2 cellular contexts compared by ENCODE assay signal in genomic region chr3:57810471-57811144, GRCh38.
TF ChIP-seq lines count a peak whose summit lies in the region.

No MANE protein-coding gene starts in this region.

TF ChIP-seq in K562, 482 proteins besides CTCF, POLR2A, EP300 and RAD21 (continues in another document):
- no peak for TF ChIP-seq BHLHE40 (IDR thresholded peaks at IDR 0.05; ENCODE audit: low read length)
- no peak for TF ChIP-seq ZBTB7A (IDR thresholded peaks at IDR 0.05; ENCODE audit: borderline replicate concordance, control insufficient read depth, low read depth, low read length)
- TF ChIP-seq, protein P1, sequence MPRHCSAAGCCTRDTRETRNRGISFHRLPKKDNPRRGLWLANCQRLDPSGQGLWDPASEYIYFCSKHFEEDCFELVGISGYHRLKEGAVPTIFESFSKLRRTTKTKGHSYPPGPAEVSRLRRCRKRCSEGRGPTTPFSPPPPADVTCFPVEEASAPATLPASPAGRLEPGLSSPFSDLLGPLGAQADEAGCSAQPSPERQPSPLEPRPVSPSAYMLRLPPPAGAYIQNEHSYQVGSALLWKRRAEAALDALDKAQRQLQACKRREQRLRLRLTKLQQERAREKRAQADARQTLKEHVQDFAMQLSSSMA (CRISPR knock-in tag; IDR thresholded peaks at IDR 0.05): no peak
- TF ChIP-seq KDM5B (IDR thresholded peaks at IDR 0.05; ENCODE audit: insufficient replicate concordance, low read depth, low read length): no peak
- TF ChIP-seq, protein P2, sequence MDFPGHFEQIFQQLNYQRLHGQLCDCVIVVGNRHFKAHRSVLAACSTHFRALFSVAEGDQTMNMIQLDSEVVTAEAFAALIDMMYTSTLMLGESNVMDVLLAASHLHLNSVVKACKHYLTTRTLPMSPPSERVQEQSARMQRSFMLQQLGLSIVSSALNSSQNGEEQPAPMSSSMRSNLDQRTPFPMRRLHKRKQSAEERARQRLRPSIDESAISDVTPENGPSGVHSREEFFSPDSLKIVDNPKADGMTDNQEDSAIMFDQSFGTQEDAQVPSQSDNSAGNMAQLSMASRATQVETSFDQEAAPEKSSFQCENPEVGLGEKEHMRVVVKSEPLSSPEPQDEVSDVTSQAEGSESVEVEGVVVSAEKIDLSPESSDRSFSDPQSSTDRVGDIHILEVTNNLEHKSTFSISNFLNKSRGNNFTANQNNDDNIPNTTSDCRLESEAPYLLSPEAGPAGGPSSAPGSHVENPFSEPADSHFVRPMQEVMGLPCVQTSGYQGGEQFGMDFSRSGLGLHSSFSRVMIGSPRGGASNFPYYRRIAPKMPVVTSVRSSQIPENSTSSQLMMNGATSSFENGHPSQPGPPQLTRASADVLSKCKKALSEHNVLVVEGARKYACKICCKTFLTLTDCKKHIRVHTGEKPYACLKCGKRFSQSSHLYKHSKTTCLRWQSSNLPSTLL (IDR thresholded peaks at IDR 0.05): no peak
- TF ChIP-seq MAX (CRISPR knock-in tag; IDR thresholded peaks at IDR 0.05): no peak
- no peak for TF ChIP-seq CCNT2 (IDR thresholded peaks at IDR 0.05; ENCODE audit: borderline replicate concordance, extremely low read depth, insufficient read length, low read depth, low read length)
- TF ChIP-seq RBFOX2 (IDR thresholded peaks at IDR 0.05; ENCODE audit: low read depth, low read length): no peak
- no peak for TF ChIP-seq ZFX (CRISPR knock-in tag; IDR thresholded peaks at IDR 0.05)
- TF ChIP-seq CTCFL (IDR thresholded peaks at IDR 0.05; ENCODE audit: borderline replicate concordance, insufficient read depth, low read depth, low read length, poor library complexity, severe bottlenecking): no peak
- no peak for TF ChIP-seq ZBTB11 (CRISPR knock-in tag; IDR thresholded peaks at IDR 0.05)
- TF ChIP-seq, protein P3, sequence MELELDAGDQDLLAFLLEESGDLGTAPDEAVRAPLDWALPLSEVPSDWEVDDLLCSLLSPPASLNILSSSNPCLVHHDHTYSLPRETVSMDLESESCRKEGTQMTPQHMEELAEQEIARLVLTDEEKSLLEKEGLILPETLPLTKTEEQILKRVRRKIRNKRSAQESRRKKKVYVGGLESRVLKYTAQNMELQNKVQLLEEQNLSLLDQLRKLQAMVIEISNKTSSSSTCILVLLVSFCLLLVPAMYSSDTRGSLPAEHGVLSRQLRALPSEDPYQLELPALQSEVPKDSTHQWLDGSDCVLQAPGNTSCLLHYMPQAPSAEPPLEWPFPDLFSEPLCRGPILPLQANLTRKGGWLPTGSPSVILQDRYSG (tag; conservative IDR thresholded peaks at IDR 0.05; ENCODE audit: low read depth): no peak
- no peak for TF ChIP-seq ZBTB9 (CRISPR knock-in tag; IDR thresholded peaks at IDR 0.05)
- no peak for TF ChIP-seq CBFA2T2 (conservative IDR thresholded peaks at IDR 0.05)

TF ChIP-seq in HepG2, 621 proteins besides CTCF, POLR2A, EP300 and RAD21 (continues in another document):
- TF ChIP-seq ZBTB4 (CRISPR knock-in tag; IDR thresholded peaks at IDR 0.05; ENCODE audit: borderline replicate concordance) (no peak), ZNF75D (CRISPR knock-in tag; IDR thresholded peaks at IDR 0.05; ENCODE audit: borderline replicate concordance) (no peak), IRF1 (CRISPR knock-in tag; IDR thresholded peaks at IDR 0.05; ENCODE audit: low read depth) (no peak), ZNF253 (CRISPR knock-in tag; IDR thresholded peaks at IDR 0.05; ENCODE audit: borderline replicate concordance) (no peak), RARA (CRISPR knock-in tag; IDR thresholded peaks at IDR 0.05) (peak; percentile 39; the same call in 1 of the 2 replicates), ZSCAN29 (CRISPR knock-in tag; conservative IDR thresholded peaks at IDR 0.05) (no peak), HDAC2 (CRISPR knock-in tag; IDR thresholded peaks at IDR 0.05) (peak; percentile 23; the same call in 1 of the 2 replicates), HNF4A (CRISPR knock-in tag; IDR thresholded peaks at IDR 0.05) (peak; percentile 77), BCL6 (CRISPR knock-in tag; IDR thresholded peaks at IDR 0.05) (0 out of 2 replicates have a peak, but pooled peaks have one; percentile 18), ZNF160 (CRISPR knock-in tag; IDR thresholded peaks at IDR 0.05) (no peak), PAXIP1 (CRISPR knock-in tag; conservative IDR thresholded peaks at IDR 0.05) (peak; percentile 39), AKNA (CRISPR knock-in tag; IDR thresholded peaks at IDR 0.05; ENCODE audit: borderline replicate concordance) (no peak), ZNF605 (CRISPR knock-in tag; IDR thresholded peaks at IDR 0.05) (no peak), ZGPAT (CRISPR knock-in tag; IDR thresholded peaks at IDR 0.05) (no peak), HNRNPL (IDR thresholded peaks at IDR 0.05; ENCODE audit: low read depth, low read length) (no peak)
- TF ChIP-seq, protein P4, sequence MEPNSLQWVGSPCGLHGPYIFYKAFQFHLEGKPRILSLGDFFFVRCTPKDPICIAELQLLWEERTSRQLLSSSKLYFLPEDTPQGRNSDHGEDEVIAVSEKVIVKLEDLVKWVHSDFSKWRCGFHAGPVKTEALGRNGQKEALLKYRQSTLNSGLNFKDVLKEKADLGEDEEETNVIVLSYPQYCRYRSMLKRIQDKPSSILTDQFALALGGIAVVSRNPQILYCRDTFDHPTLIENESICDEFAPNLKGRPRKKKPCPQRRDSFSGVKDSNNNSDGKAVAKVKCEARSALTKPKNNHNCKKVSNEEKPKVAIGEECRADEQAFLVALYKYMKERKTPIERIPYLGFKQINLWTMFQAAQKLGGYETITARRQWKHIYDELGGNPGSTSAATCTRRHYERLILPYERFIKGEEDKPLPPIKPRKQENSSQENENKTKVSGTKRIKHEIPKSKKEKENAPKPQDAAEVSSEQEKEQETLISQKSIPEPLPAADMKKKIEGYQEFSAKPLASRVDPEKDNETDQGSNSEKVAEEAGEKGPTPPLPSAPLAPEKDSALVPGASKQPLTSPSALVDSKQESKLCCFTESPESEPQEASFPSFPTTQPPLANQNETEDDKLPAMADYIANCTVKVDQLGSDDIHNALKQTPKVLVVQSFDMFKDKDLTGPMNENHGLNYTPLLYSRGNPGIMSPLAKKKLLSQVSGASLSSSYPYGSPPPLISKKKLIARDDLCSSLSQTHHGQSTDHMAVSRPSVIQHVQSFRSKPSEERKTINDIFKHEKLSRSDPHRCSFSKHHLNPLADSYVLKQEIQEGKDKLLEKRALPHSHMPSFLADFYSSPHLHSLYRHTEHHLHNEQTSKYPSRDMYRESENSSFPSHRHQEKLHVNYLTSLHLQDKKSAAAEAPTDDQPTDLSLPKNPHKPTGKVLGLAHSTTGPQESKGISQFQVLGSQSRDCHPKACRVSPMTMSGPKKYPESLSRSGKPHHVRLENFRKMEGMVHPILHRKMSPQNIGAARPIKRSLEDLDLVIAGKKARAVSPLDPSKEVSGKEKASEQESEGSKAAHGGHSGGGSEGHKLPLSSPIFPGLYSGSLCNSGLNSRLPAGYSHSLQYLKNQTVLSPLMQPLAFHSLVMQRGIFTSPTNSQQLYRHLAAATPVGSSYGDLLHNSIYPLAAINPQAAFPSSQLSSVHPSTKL (CRISPR knock-in tag; IDR thresholded peaks at IDR 0.05): peak; percentile 57
